In genomic region chr7:113996405-113996804, GRCh38 we compare ENCODE assay signal across 14 cellular contexts.
"Had no signal": no experiment of that assay in that cellular context is flagged by ENCODE, and none has a peak within 500 bp of the region (broad histone marks: within the 10 kb centered on the region; RNA-seq: fewer than 3 reads in every experiment).

No MANE protein-coding gene starts in this region.

- H3K9ac ChIP-seq: neural progenitor cell had no signal

- H3K4me1 Mint-ChIP-seq: activated B cell treated with CpG ODN at 0.5 μM for 24 hours; activated CD4-positive, alpha-beta T cell treated with anti-CD3 and anti-CD28 coated beads, Interleukin-2, amount 10 ng/mL, durations not matched to agents 7 days and 5 days; activated naive CD8-positive, alpha-beta T cell treated with anti-CD3 and anti-CD28 coated beads, Interleukin-2, amount 50 U/mL, for 24 hours; neural progenitor cell; stimulated activated effector memory CD8-positive, alpha-beta T cell treated with anti-CD3 and anti-CD28 coated beads, Interleukin-12 subunit alpha, Interleukin-12 subunit beta, amount 100 ng/mL, for 72 hours had no signal

- H3K27ac Mint-ChIP-seq: activated B cell treated with CpG ODN at 0.5 μM for 24 hours; activated CD4-positive, alpha-beta T cell treated with anti-CD3 and anti-CD28 coated beads, Interleukin-2, amount 10 ng/mL, durations not matched to agents 7 days and 5 days; activated naive CD8-positive, alpha-beta T cell treated with anti-CD3 and anti-CD28 coated beads, Interleukin-2, amount 50 U/mL, for 24 hours; neural progenitor cell; stimulated activated effector memory CD8-positive, alpha-beta T cell treated with anti-CD3 and anti-CD28 coated beads, Interleukin-12 subunit alpha, Interleukin-12 subunit beta, amount 100 ng/mL, for 72 hours had no signal

- H3K9me3 ChIP-seq: thyroid gland, uterus had no signal

- DNase-seq: activated B cell treated with CpG ODN at 0.5 μM for 24 hours; activated CD4-positive, alpha-beta T cell treated with anti-CD3 and anti-CD28 coated beads, Interleukin-2, amount 10 ng/mL, durations not matched to agents 7 days and 5 days; activated CD8-positive, alpha-beta memory T cell treated with anti-CD3 and anti-CD28 coated beads for 24 hours; activated naive CD4-positive, alpha-beta T cell treated with Interleukin-2 at 50 U/mL for 16 hours; activated naive CD8-positive, alpha-beta T cell treated with anti-CD3 and anti-CD28 coated beads, Interleukin-2, amount 50 U/mL, for 24 hours; dermis blood vessel endothelial cell; posterior cingulate gyrus; T-helper 1 cell; thyroid gland; uterus had no signal

- H3K4me3 ChIP-seq: neural progenitor cell, right atrium auricular region, thyroid gland, uterus had no signal

- H3K9me3 Mint-ChIP-seq: activated CD4-positive, alpha-beta T cell treated with anti-CD3 and anti-CD28 coated beads, Interleukin-2, amount 10 ng/mL, durations not matched to agents 7 days and 5 days; activated naive CD8-positive, alpha-beta T cell treated with anti-CD3 and anti-CD28 coated beads, Interleukin-2, amount 50 U/mL, for 24 hours; neural progenitor cell; stimulated activated effector memory CD8-positive, alpha-beta T cell treated with anti-CD3 and anti-CD28 coated beads, Interleukin-12 subunit alpha, Interleukin-12 subunit beta, amount 100 ng/mL, for 72 hours had no signal

- H3K27me3 ChIP-seq: neural progenitor cell, right atrium auricular region, thyroid gland, uterus had no signal

- ATAC-seq: activated naive CD8-positive, alpha-beta T cell treated with anti-CD3 and anti-CD28 coated beads, Interleukin-2, amount 50 U/mL, for 24 hours; esophagus mucosa; stimulated activated effector memory CD8-positive, alpha-beta T cell treated with anti-CD3 and anti-CD28 coated beads, Interleukin-12 subunit alpha, Interleukin-12 subunit beta, amount 100 ng/mL, for 72 hours had no signal

- H3K27ac ChIP-seq: neural progenitor cell, right atrium auricular region, thyroid gland, uterus had no signal

- H3K36me3 Mint-ChIP-seq: neural progenitor cell; stimulated activated effector memory CD8-positive, alpha-beta T cell treated with anti-CD3 and anti-CD28 coated beads, Interleukin-12 subunit alpha, Interleukin-12 subunit beta, amount 100 ng/mL, for 72 hours had no signal

- H3K4me3 Mint-ChIP-seq: activated B cell treated with CpG ODN at 0.5 μM for 24 hours; activated CD4-positive, alpha-beta T cell treated with anti-CD3 and anti-CD28 coated beads, Interleukin-2, amount 10 ng/mL, durations not matched to agents 7 days and 5 days; activated naive CD8-positive, alpha-beta T cell treated with anti-CD3 and anti-CD28 coated beads, Interleukin-2, amount 50 U/mL, for 24 hours; neural progenitor cell; stimulated activated effector memory CD8-positive, alpha-beta T cell treated with anti-CD3 and anti-CD28 coated beads, Interleukin-12 subunit alpha, Interleukin-12 subunit beta, amount 100 ng/mL, for 72 hours had no signal

- H3K4me1 ChIP-seq: neural progenitor cell, right atrium auricular region, thyroid gland, uterus had no signal

- H3K36me3 ChIP-seq: neural progenitor cell, right atrium auricular region, thyroid gland, uterus had no signal

- H3K27me3 Mint-ChIP-seq: activated B cell treated with CpG ODN at 0.5 μM for 24 hours; activated CD4-positive, alpha-beta T cell treated with anti-CD3 and anti-CD28 coated beads, Interleukin-2, amount 10 ng/mL, durations not matched to agents 7 days and 5 days; activated naive CD8-positive, alpha-beta T cell treated with anti-CD3 and anti-CD28 coated beads, Interleukin-2, amount 50 U/mL, for 24 hours had no signal
